In genomic region chr2:161586517-161587167, GRCh38 we compare ENCODE assay signal across 8 cellular contexts. TPM values are rescaled to one million over a fixed set of nuclear protein-coding genes. Genes with fewer than 3 reads are reported as not detected.
DNase-seq lines count a peak whose midpoint lies in the region; ATAC-seq, FAIRE-seq and TF ChIP-seq lines count a peak whose summit lies in the region.

No MANE protein-coding gene starts in this region.

- no peaks in the 10 kb centered on the region for H3K9me3 Mint-ChIP-seq in CD4-positive, alpha-beta T cell
- no peaks in the 10 kb centered on the region for H3K9me3 Mint-ChIP-seq in WTC11

- H3K27ac Mint-ChIP-seq in CD4-positive, alpha-beta T cell: no peak overlapping the region
- no peak overlapping the region for H3K27ac Mint-ChIP-seq in WTC11

- H3K27ac ChIP-seq in CD4-positive, alpha-beta T cell (ENCODE audit: low read depth, low read length): no peak overlapping the region
- H3K27ac ChIP-seq in MM.1S (ENCODE audit: low read length) (no peak overlapping the region), kidney (ENCODE audit: low read depth in 2 of 2, low read length in 2 of 2) (no peak overlapping the region), gastroesophageal sphincter (no peak overlapping the region)

- no peaks in the 10 kb centered on the region for H3K27me3 ChIP-seq in CD4-positive, alpha-beta T cell (ENCODE audit: control insufficient read depth, insufficient read depth, low read length)
- H3K27me3 ChIP-seq in MM.1S (replicated peaks; ENCODE audit: insufficient read depth, low read length) (no peaks in the 10 kb centered on the region), gastroesophageal sphincter (no peaks in the 10 kb centered on the region)

- peak; percentile 71 for TF ChIP-seq CTCF in CD4-positive, alpha-beta T cell (IDR thresholded peaks at IDR 0.05)
- TF ChIP-seq CTCF in MM.1S (IDR thresholded peaks at IDR 0.05; ENCODE audit: low read length) (peak; percentile 84), WTC11 (IDR thresholded peaks at IDR 0.05) (peak; percentile 50; the same call in 1 of the 2 replicates), kidney (IDR thresholded peaks at IDR 0.05; ENCODE audit: borderline replicate concordance, extremely low read depth, insufficient read depth) (peak; percentile 45), gastroesophageal sphincter (IDR thresholded peaks at IDR 0.05) (peak in 2 of 4 experiments; percentile 30 to 53)

- POLR2A ChIA-PET in CD4-positive, alpha-beta T cell (lab: Charles Lee): no interaction called here
- POLR2A ChIA-PET in WTC11 (lab: Charles Lee): no interaction called here

- H4K20me1 ChIP-seq in MM.1S (ENCODE audit: insufficient read depth, low read length): no peaks in the 10 kb centered on the region

- H3K36me3 Mint-ChIP-seq in CD4-positive, alpha-beta T cell (ENCODE audit: low read depth): no peaks in the 10 kb centered on the region
- no peaks in the 10 kb centered on the region for H3K36me3 Mint-ChIP-seq in WTC11

- TF ChIP-seq EP300 in gastroesophageal sphincter (IDR thresholded peaks at IDR 0.05): no peak

- H3K36me3 ChIP-seq in MM.1S (replicated peaks; ENCODE audit: insufficient read depth, low read length) (no peaks in the 10 kb centered on the region), kidney (ENCODE audit: control insufficient read depth in 1 of 2, insufficient read depth in 2 of 2, low read length in 2 of 2) (no peaks in the 10 kb centered on the region), gastroesophageal sphincter (no peaks in the 10 kb centered on the region)

- no peak overlapping the region for H3K4me3 Mint-ChIP-seq in CD4-positive, alpha-beta T cell
- H3K4me3 Mint-ChIP-seq in WTC11: no peak overlapping the region

- no peak overlapping the region for H2AFZ ChIP-seq in MM.1S (ENCODE audit: low read length)

- H3K79me2 ChIP-seq in MM.1S (ENCODE audit: low read length): no peaks in the 10 kb centered on the region

- no peaks in the 10 kb centered on the region for H3K9me2 ChIP-seq in MM.1S (replicated peaks; ENCODE audit: insufficient read depth, low read length)

- intact Hi-C loops in CD4-positive, alpha-beta T cell (cut with DNase I, micrococcal nuclease): loop anchor here (1.0 to 10.0 kb wide), 7 partner anchors 360 to 712 kb away; no protein-coding TSS in a partner anchor
- intact Hi-C loops in kidney (cut with DNase I): no loop called here

- H3K4me3 ChIP-seq in MM.1S (ENCODE audit: low read length) (no peak overlapping the region), kidney (ENCODE audit: low read length in 2 of 2) (no peak overlapping the region), gastroesophageal sphincter (no peak overlapping the region)

- no peaks in the 10 kb centered on the region for H3K4me1 ChIP-seq in MM.1S (ENCODE audit: low read length)
- H3K4me1 ChIP-seq in kidney (ENCODE audit: control insufficient read depth in 1 of 2, insufficient read depth in 1 of 2, low read depth in 1 of 2, low read length in 2 of 2): no peaks in the 10 kb centered on the region
- H3K4me1 ChIP-seq in gastroesophageal sphincter: no peaks in the 10 kb centered on the region

- no peaks in the 10 kb centered on the region for H3F3A ChIP-seq in MM.1S (ENCODE audit: insufficient read depth, low read length)

- peak; percentile 68 for FAIRE-seq in kidney (lab: Jason Lieb, UNC)

- peaks cover 8% of the 10 kb centered on the region for H3K27me3 Mint-ChIP-seq in CD4-positive, alpha-beta T cell
- no peaks in the 10 kb centered on the region for H3K27me3 Mint-ChIP-seq in WTC11 (ENCODE audit: low read depth)

- no peak for ATAC-seq in CD4-positive, alpha-beta T cell (ENCODE audit: poor library complexity)
- ATAC-seq in GM19351 (IDR thresholded peaks at IDR 0.05; ENCODE audit: unreplicated experiment): peak; percentile 69
- peak; percentile 75; the same call in 1 of the 2 replicates for ATAC-seq in WTC11
- ATAC-seq in HG03196 (IDR thresholded peaks at IDR 0.05; ENCODE audit: unreplicated experiment): no peak
- ATAC-seq in gastroesophageal sphincter: no peak

- WGBS in gastroesophageal sphincter (ENCODE audit: low coverage in 1 of 2), 2 donors: 37 to 42% methylated on average over 6 of the region's 6 CpGs

- TF ChIP-seq POLR2A in gastroesophageal sphincter (IDR thresholded peaks at IDR 0.05): no peak

- H3K4me1 Mint-ChIP-seq in CD4-positive, alpha-beta T cell (ENCODE audit: low read depth): no peaks in the 10 kb centered on the region
- peaks cover 4% of the 10 kb centered on the region for H3K4me1 Mint-ChIP-seq in WTC11

- no peak overlapping the region for H3K9ac ChIP-seq in MM.1S (ENCODE audit: low read length)
- H3K9ac ChIP-seq in kidney (ENCODE audit: low read length in 2 of 2): no peak overlapping the region

- H3K9me3 ChIP-seq in CD4-positive, alpha-beta T cell (ENCODE audit: control insufficient read depth, low read length): no peaks in the 10 kb centered on the region
- H3K9me3 ChIP-seq in MM.1S (replicated peaks; ENCODE audit: insufficient read depth, low read length) (no peaks in the 10 kb centered on the region), kidney (ENCODE audit: control insufficient read depth in 1 of 2, low read length in 2 of 2) (no peaks in the 10 kb centered on the region), gastroesophageal sphincter (no peaks in the 10 kb centered on the region)

- DNase-seq in CD4-positive, alpha-beta T cell: no peak
- no peak for DNase-seq in MM.1S
- no peak for DNase-seq in WTC11 (ENCODE audit: low spot score)
- DNase-seq in kidney: no peak
- DNase-seq in epidermal melanocyte (ENCODE audit: insufficient read length, low spot score): no peak

- H3K4me2 ChIP-seq in MM.1S (ENCODE audit: low read depth, low read length): no peak overlapping the region

- CTCF ChIA-PET in CD4-positive, alpha-beta T cell (lab: Charles Lee): interaction anchor here (0.5 to 1.9 kb wide), 9 partner anchors 409 to 721 kb away, joined by 3 to 8 read pairs (median 4); no protein-coding TSS in a partner anchor
- CTCF ChIA-PET in WTC11 (lab: Charles Lee): interaction anchor here (0.8 to 2.7 kb wide), 7 partner anchors 14 to 711 kb away, joined by 3 to 16 read pairs (median 4); no protein-coding TSS in a partner anchor

TF ChIP-seq in WTC11, 78 proteins besides CTCF, POLR2A, EP300 and RAD21 (continues in another document):
- TF ChIP-seq NFATC4 (CRISPR knock-in tag; IDR thresholded peaks at IDR 0.05) (no peak), PRDM15 (CRISPR knock-in tag; IDR thresholded peaks at IDR 0.05) (no peak), ZNF281 (CRISPR knock-in tag; IDR thresholded peaks at IDR 0.05) (no peak), NR3C1 (CRISPR knock-in tag; conservative IDR thresholded peaks at IDR 0.05; ENCODE audit: low read depth) (no peak), ATF1 (CRISPR knock-in tag; IDR thresholded peaks at IDR 0.05) (no peak), PRRX2 (CRISPR knock-in tag; IDR thresholded peaks at IDR 0.05) (no peak), ZNF138 (CRISPR knock-in tag; conservative IDR thresholded peaks at IDR 0.05) (no peak)

RNA-seq across cellular contexts. Expression of gene SLC4A10, which starts 37.6 kb away (rescaled TPM):
- total RNA-seq in CD4-positive, alpha-beta T cell: under 1 TPM; 0.30 to 0.36 TPM
- total RNA-seq in WTC11 (2021) (0.16 to 0.50 TPM (median 0.31 TPM) in 3 replicates), kidney (not detected), gastroesophageal sphincter (under 1 TPM in 1 of 4 donors, not detected in 3; 0.40 TPM)
- polyA plus RNA-seq in kidney (ENCODE audit: insufficient read depth, low read depth, low replicate concordance): not detected

Comparison
In these comparisons a context has a peak if more than half of its experiments do, and no peak if none do; other contexts are left out.
1. ATAC-seq: peak in GM19351 (single experiment) and WTC11 (single experiment); none in CD4-positive, alpha-beta T cell (single experiment), HG03196 (single experiment) and gastroesophageal sphincter (single experiment).